In genomic region chr18:400466-400865, GRCh38 we compare ENCODE assay signal across 1 cellular context.
TF ChIP-seq lines count a peak whose summit lies in the region.

No MANE protein-coding gene starts in this region.

TF ChIP-seq in IMR-90, 13 proteins besides CTCF, POLR2A, EP300 and RAD21:
- no peak for TF ChIP-seq ELK1 (IDR thresholded peaks at IDR 0.05; ENCODE audit: borderline replicate concordance, low read depth, low read length)
- 0 out of 2 replicates have a peak, but pooled peaks have one; percentile 41 for TF ChIP-seq MXI1 (IDR thresholded peaks at IDR 0.05; ENCODE audit: borderline replicate concordance, low read depth, low read length)
- TF ChIP-seq BHLHE40 (IDR thresholded peaks at IDR 0.05; ENCODE audit: low read depth, low read length): peak; percentile 49; the same call in 1 of the 2 replicates
- TF ChIP-seq NFE2L2 (IDR thresholded peaks at IDR 0.05; ENCODE audit: low read depth, low read length): peak; percentile 40; the same call in 1 of the 2 replicates
- peak; percentile 85 for TF ChIP-seq CEBPB (IDR thresholded peaks at IDR 0.05; ENCODE audit: low read depth, low read length)
